ENCODE assay signal across 40 cellular contexts in the genomic region with DNA sequence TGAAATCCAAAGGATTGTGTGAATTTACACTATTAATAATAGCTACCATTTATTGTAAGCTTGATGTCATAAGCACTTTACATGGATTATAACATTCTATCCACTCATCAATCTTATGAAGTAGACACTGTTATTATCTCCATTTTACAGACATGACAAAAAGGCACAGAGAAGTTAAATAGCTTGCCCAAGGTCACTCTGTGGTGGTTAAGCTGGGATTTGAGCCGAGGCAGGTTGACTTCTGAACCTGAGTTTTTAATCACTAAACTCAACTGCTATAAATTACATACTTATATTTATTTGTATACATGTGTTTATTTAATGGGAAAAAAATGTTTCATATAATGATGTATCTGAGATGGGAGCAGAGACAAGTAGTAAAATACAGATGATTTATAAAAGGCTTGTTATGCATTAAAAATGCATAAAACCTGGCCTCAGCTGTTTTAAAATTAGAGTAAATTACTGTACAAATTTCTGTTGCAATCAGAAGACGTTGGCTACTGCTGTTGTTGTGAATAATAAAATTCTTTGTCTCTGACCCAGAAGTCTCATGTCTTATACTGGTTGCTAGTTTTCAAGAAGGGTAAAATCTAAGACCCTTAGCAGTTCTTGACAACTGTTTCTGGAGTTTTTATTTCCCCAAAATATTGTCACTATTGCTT.
"Had no signal": no experiment of that assay in that cellular context is flagged by ENCODE, and none has a peak within 500 bp of the region (broad histone marks: within the 10 kb centered on the region; RNA-seq: fewer than 3 reads in every experiment).

No MANE protein-coding gene starts in this region.

- H3K27ac ChIP-seq: cardiac muscle cell, VCaP had no signal

- H3K4me3 Mint-ChIP-seq: activated B cell treated with CpG ODN at 0.5 μM for 24 hours; activated CD4-positive, alpha-beta memory T cell treated with anti-CD3 and anti-CD28 coated beads for 36 hours; activated naive CD4-positive, alpha-beta T cell treated with anti-CD3 and anti-CD28 coated beads, Interleukin-2, amount 10 ng/mL, durations not matched to agents 7 days and 5 days; activated naive CD8-positive, alpha-beta T cell treated with anti-CD3 and anti-CD28 coated beads for 36 hours; activated T-cell treated with anti-CD3 and anti-CD28 coated beads, Interleukin-2, amount 50 U/mL, for 4 hours; activated T-helper 1 cell treated with anti-CD3 and anti-CD28 coated beads, Interleukin-12 subunit alpha, Interleukin-12 subunit beta, Interleukin-2, Interleukin-4 antibody, amounts not matched to agents 30 ng/mL and 10 ng/mL and 1 ng/mL, durations not matched to agents 14 hours and 24 hours and 36 hours; IgD-negative memory B cell had no signal

- H3K27me3 Mint-ChIP-seq: activated CD4-positive, alpha-beta memory T cell treated with anti-CD3 and anti-CD28 coated beads for 36 hours; activated naive CD4-positive, alpha-beta T cell treated with anti-CD3 and anti-CD28 coated beads, Interleukin-2, amount 10 ng/mL, durations not matched to agents 7 days and 5 days; activated naive CD8-positive, alpha-beta T cell treated with anti-CD3 and anti-CD28 coated beads for 36 hours; IgD-negative memory B cell had no signal

- H3K9me3 ChIP-seq: ascending aorta, MG63, Peyer's patch had no signal

- H3K9me3 Mint-ChIP-seq: activated B cell treated with CpG ODN at 0.5 μM for 24 hours; activated CD4-positive, alpha-beta memory T cell treated with anti-CD3 and anti-CD28 coated beads for 36 hours; activated naive CD4-positive, alpha-beta T cell treated with anti-CD3 and anti-CD28 coated beads, Interleukin-2, amount 10 ng/mL, durations not matched to agents 7 days and 5 days; activated naive CD8-positive, alpha-beta T cell treated with anti-CD3 and anti-CD28 coated beads for 36 hours; activated T-cell treated with anti-CD3 and anti-CD28 coated beads, Interleukin-2, amount 50 U/mL, for 4 hours; activated T-helper 1 cell treated with anti-CD3 and anti-CD28 coated beads, Interleukin-12 subunit alpha, Interleukin-12 subunit beta, Interleukin-2, Interleukin-4 antibody, amounts not matched to agents 30 ng/mL and 10 ng/mL and 1 ng/mL, durations not matched to agents 14 hours and 24 hours and 36 hours had no signal

- H3K36me3 ChIP-seq: ascending aorta, cardiac muscle cell, MG63, Peyer's patch had no signal

- DNase-seq: activated B cell treated with CpG ODN at 0.5 μM for 24 hours; activated CD4-positive, alpha-beta memory T cell treated with anti-CD3 and anti-CD28 coated beads for 36 hours; activated CD4-positive, alpha-beta T cell treated with anti-CD3 and anti-CD28 coated beads for 4 hours; activated CD4-positive, alpha-beta T cell treated with anti-CD3 and anti-CD28 coated beads, Interleukin-2, amount 50 U/mL, for 1 hour; activated CD4-positive, CD25-positive, alpha-beta regulatory T cell treated with anti-CD3 and anti-CD28 coated beads, Interleukin-2, amount 50 U/mL, for 72 hours; activated CD8-positive, alpha-beta memory T cell treated with anti-CD3 and anti-CD28 coated beads, Interleukin-2, amount 50 U/mL, for 4 hours; activated effector memory CD4-positive, alpha-beta T cell treated with Interleukin-2 at 50 U/mL for 16 hours; activated naive CD4-positive, alpha-beta T cell treated with anti-CD3 and anti-CD28 coated beads, Interleukin-2, amount 10 ng/mL, durations not matched to agents 7 days and 5 days; activated naive CD8-positive, alpha-beta T cell treated with anti-CD3 and anti-CD28 coated beads for 36 hours; activated T-cell treated with anti-CD3 and anti-CD28 coated beads for 4 hours; activated T-cell treated with anti-CD3 and anti-CD28 coated beads, Interleukin-2, amount 50 U/mL, for 4 hours; amygdala; Kasumi-1; KBM-7; MG63; NCI-H1048; NCI-H1436 treated with DMSO at 0.1 percent for 48 hours; NCI-H187; NCI-H2029 treated with DMSO at 0.1 percent for 48 hours; NCI-H2107; NCI-H2171; NCI-H226; NCI-H446 treated with DMSO at 0.1 percent for 48 hours; NCI-H524; NCI-H69; NCI-H82; NK-92 treated with Interleukin-12 subunit alpha and Interleukin-12 subunit beta, amount 100 ng/mL, for 24 hours; PC-3; Peyer's patch; RPMI8226; SHP77 treated with DMSO at 0.1 percent for 48 hours; SW 1271; T-helper 1 cell; T-helper 2 cell; T-helper 9 cell had no signal

- H3K36me3 Mint-ChIP-seq: activated CD4-positive, alpha-beta memory T cell treated with anti-CD3 and anti-CD28 coated beads for 36 hours; activated naive CD4-positive, alpha-beta T cell treated with anti-CD3 and anti-CD28 coated beads, Interleukin-2, amount 10 ng/mL, durations not matched to agents 7 days and 5 days; activated naive CD8-positive, alpha-beta T cell treated with anti-CD3 and anti-CD28 coated beads for 36 hours; IgD-negative memory B cell had no signal

- H3K4me1 Mint-ChIP-seq: activated B cell treated with CpG ODN at 0.5 μM for 24 hours; activated naive CD4-positive, alpha-beta T cell treated with anti-CD3 and anti-CD28 coated beads, Interleukin-2, amount 10 ng/mL, durations not matched to agents 7 days and 5 days; IgD-negative memory B cell had no signal

- H3K27ac Mint-ChIP-seq: activated B cell treated with CpG ODN at 0.5 μM for 24 hours; activated CD4-positive, alpha-beta memory T cell treated with anti-CD3 and anti-CD28 coated beads for 36 hours; activated naive CD4-positive, alpha-beta T cell treated with anti-CD3 and anti-CD28 coated beads, Interleukin-2, amount 10 ng/mL, durations not matched to agents 7 days and 5 days; activated naive CD8-positive, alpha-beta T cell treated with anti-CD3 and anti-CD28 coated beads for 36 hours; activated T-helper 1 cell treated with anti-CD3 and anti-CD28 coated beads, Interleukin-12 subunit alpha, Interleukin-12 subunit beta, Interleukin-2, Interleukin-4 antibody, amounts not matched to agents 30 ng/mL and 10 ng/mL and 1 ng/mL, durations not matched to agents 14 hours and 24 hours and 36 hours; IgD-negative memory B cell had no signal

- H3K4me3 ChIP-seq: ascending aorta, cardiac muscle cell, MG63, Peyer's patch had no signal

- H3K27me3 ChIP-seq: ascending aorta, cardiac muscle cell, MG63, Peyer's patch had no signal

- ATAC-seq: activated T-cell treated with anti-CD3 and anti-CD28 coated beads, Interleukin-2, amount 50 U/mL, for 4 hours; PC-3 had no signal
